Comparison of ENCODE assay signal across 8 cellular contexts in the genomic region with DNA sequence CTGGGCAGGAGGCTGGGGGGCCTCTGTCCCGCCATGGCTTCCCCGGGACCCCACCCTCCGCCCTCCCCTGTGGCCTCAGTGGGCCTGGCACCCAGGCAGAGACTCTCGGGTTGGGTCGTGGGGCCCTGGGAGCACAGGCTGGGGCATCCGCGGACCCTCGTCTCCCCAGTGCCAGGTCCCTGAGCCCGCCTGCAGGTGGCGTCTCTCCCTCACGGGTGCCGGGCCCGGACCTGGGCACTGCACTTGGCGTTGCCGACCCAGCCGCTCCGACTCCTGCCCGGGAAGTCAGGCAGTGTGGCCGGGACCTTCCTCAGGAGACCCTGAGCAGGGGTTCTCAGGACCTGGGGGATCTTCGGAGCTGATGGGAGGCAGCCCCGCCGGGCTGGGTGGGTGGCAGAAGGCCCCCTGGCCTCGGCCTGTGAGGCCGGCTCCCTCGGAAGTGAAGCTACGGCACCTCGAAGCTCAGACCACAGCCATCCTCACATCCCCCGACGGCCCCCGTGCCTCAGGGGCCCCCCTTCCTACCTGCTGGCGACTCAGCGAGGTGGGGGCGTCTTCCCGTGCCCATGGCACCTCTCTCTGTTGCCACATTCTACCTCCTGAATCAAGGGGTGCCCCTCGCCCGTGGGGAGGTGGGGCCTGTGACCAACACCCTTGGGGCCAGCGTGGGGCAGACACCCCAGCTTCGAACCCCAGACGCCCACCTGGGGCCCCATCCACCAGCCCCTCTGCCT. TPM values are rescaled to one million over a fixed set of nuclear protein-coding genes. Genes with fewer than 3 reads are reported as not detected.
A peak's percentile ranks its signal among the peaks of the same experiment; 100 is the strongest.
DNase-seq lines count a peak whose midpoint lies in the region; ATAC-seq, FAIRE-seq and TF ChIP-seq lines count a peak whose summit lies in the region.

No MANE protein-coding gene starts in this region.

- peak; percentile 98 for DNase-seq in GM12891 (ENCODE audit: insufficient read length, low spot score)
- peak; percentile 64 to 72 for DNase-seq in Kasumi-1 (lab: John Stamatoyannopoulos, UW)
- DNase-seq in T-helper 17 cell: peak; percentile 70 to 83 (median 74)
- peak in 53 of 56 donors; percentile 9 to 84 (median 48) for DNase-seq in amygdala (lab: John Stamatoyannopoulos, UW)
- peak; percentile 87 to 94 (median 94) for DNase-seq in right cardiac atrium
- peak; percentile 9 for DNase-seq in retinal pigment epithelial cell (ENCODE audit: low read depth)
- no peak for DNase-seq in vagina (ENCODE audit: extremely low spot score in 2 of 2)

- intact Hi-C loops in right cardiac atrium (cut with DNase I): loop anchor here (1.0 to 10.0 kb wide), 5 partner anchors 113 to 173 kb away; partner anchors contain the start of genes B3GALT6 (in 1 of the 4), C1QTNF12 (in 1 of the 4) and SDF4 (in 1 of the 4)
- intact Hi-C loops in vagina (cut with DNase I): loop anchor here (5.0 to 10.0 kb wide), 2 partner anchors 113 to 170 kb away; partner anchors contain the start of genes B3GALT6 and SDF4

- peak overlapping the region; percentile 57 for H3K4me3 Mint-ChIP-seq in T-helper 17 cell

- H3K9me3 ChIP-seq in T-helper 17 cell (ENCODE audit: control insufficient read depth, low read length, poor library complexity, severe bottlenecking) (no peaks in the 10 kb centered on the region), right cardiac atrium (ENCODE audit: control insufficient read depth, low read length) (no peaks in the 10 kb centered on the region), vagina (no peaks in the 10 kb centered on the region)

- H3K27ac Mint-ChIP-seq in T-helper 17 cell: no peak overlapping the region

- H3K4me1 Mint-ChIP-seq in T-helper 17 cell: peaks cover 5% of the 10 kb centered on the region

- TF ChIP-seq POLR2A in GM12891 (IDR thresholded peaks at IDR 0.05; ENCODE audit: low read depth, low read length): no peak
- TF ChIP-seq POLR2A in vagina (IDR thresholded peaks at IDR 0.05): no peak

- TF ChIP-seq CTCF in retinal pigment epithelial cell (conservative IDR thresholded peaks at IDR 0.05; ENCODE audit: low read depth, low read length) (peak; percentile 88), vagina (IDR thresholded peaks at IDR 0.05) (peak; percentile 80 to 96 (median 82))

- no peaks in the 10 kb centered on the region for H3K36me3 Mint-ChIP-seq in T-helper 17 cell (ENCODE audit: low read depth)

- H3K27me3 ChIP-seq in ACC112 (ENCODE audit: insufficient read depth, low read length) (peaks cover 23% of the 10 kb centered on the region), right cardiac atrium (ENCODE audit: control insufficient read depth, insufficient read depth) (no peaks in the 10 kb centered on the region), vagina (no peaks in the 10 kb centered on the region)

- peak overlapping the region; percentile 55 for H2AFZ ChIP-seq in ACC112 (ENCODE audit: low read length, unreplicated experiment)

- WGBS in right cardiac atrium: 15% methylated on average over 39 of the region's 39 CpGs

- H3K4me3 ChIP-seq in ACC112 (ENCODE audit: low read depth, low read length) (peak overlapping the region; percentile 43), right cardiac atrium (ENCODE audit: low read length) (no peak overlapping the region), retinal pigment epithelial cell (ENCODE audit: low read length) (no peak overlapping the region), vagina (peak overlapping the region in 1 of 2 donors; percentile 20)

- H3K4me1 ChIP-seq in ACC112 (ENCODE audit: control insufficient read depth, insufficient read depth, low read length, unreplicated experiment) (peaks cover 3% of the 10 kb centered on the region), right cardiac atrium (ENCODE audit: control insufficient read depth, insufficient read depth, low read length) (no peaks in the 10 kb centered on the region), vagina (peaks cover 11% of the 10 kb centered on the region)

- H3K27me3 Mint-ChIP-seq in T-helper 17 cell: no peaks in the 10 kb centered on the region

- ATAC-seq in T-helper 17 cell (peak; percentile 97), right cardiac atrium (peak; percentile 89 to 91)

- peak; percentile 94 for FAIRE-seq in GM12891 (lab: Jason Lieb, UNC)

- H3K36me3 ChIP-seq in ACC112 (ENCODE audit: insufficient read depth, low read length) (no peaks in the 10 kb centered on the region), vagina (no peaks in the 10 kb centered on the region)

- H3K79me2 ChIP-seq in ACC112 (ENCODE audit: control insufficient read depth, insufficient read depth, low read length, unreplicated experiment): no peaks in the 10 kb centered on the region

- H3K27ac ChIP-seq in ACC112 (ENCODE audit: low read depth, low read length): no peak overlapping the region
- H3K27ac ChIP-seq in right cardiac atrium (ENCODE audit: low read length): no peak overlapping the region
- no peak overlapping the region for H3K27ac ChIP-seq in vagina

TF ChIP-seq in GM12891, 5 proteins besides CTCF, POLR2A, EP300 and RAD21:
- TF ChIP-seq POU2F2 (IDR thresholded peaks at IDR 0.05; ENCODE audit: low read depth, low read length) (no peak), POLR2AphosphoS5 (IDR thresholded peaks at IDR 0.05; ENCODE audit: low read depth, low read length) (no peak), SPI1 (IDR thresholded peaks at IDR 0.05; ENCODE audit: low read depth, low read length) (no peak), PAX5 (IDR thresholded peaks at IDR 0.05; ENCODE audit: insufficient read depth, low read length, severe bottlenecking) (no peak), TAF1 (IDR thresholded peaks at IDR 0.05; ENCODE audit: low read depth, low read length) (no peak)

RNA-seq across cellular contexts. Expression of gene C1orf159, which starts 6.4 kb away (rescaled TPM):
- polyA plus RNA-seq in GM12891 (2012; ENCODE audit: low read depth, missing spikeins): 7.1 TPM
- 10 to 100 TPM; 13.4 to 17.1 TPM for total RNA-seq in T-helper 17 cell
- 1 to 10 TPM; 4.9 to 5.6 (median 5.4) TPM for total RNA-seq in right cardiac atrium
- polyA plus RNA-seq in right cardiac atrium: 6.8 TPM
- total RNA-seq in vagina: 11.8 TPM

RNA-seq across cellular contexts. Expression of gene RNF223, which starts 48.1 kb away (rescaled TPM):
- 0.08 TPM for polyA plus RNA-seq in GM12891 (2012; ENCODE audit: low read depth, missing spikeins)
- not detected for total RNA-seq in T-helper 17 cell
- not detected for total RNA-seq in right cardiac atrium
- polyA plus RNA-seq in right cardiac atrium: not detected
- 4.9 TPM for total RNA-seq in vagina

RNA-seq across cellular contexts. Expression of gene TTLL10, which starts 51.4 kb away (rescaled TPM):
- polyA plus RNA-seq in GM12891 (2012; ENCODE audit: low read depth, missing spikeins): not detected
- total RNA-seq in T-helper 17 cell: 1 to 10 TPM in 1 of 2 donors, under 1 TPM in 1; 0.86 to 2.5 TPM
- not detected for total RNA-seq in right cardiac atrium
- 0.09 TPM for polyA plus RNA-seq in right cardiac atrium
- total RNA-seq in vagina: not detected

Comparison
In these comparisons a context has a peak if more than half of its experiments do, and no peak if none do; other contexts are left out.
1. DNase-seq: peak in GM12891 (single experiment), Kasumi-1 (2 of 2), T-helper 17 cell (3 of 3), amygdala (53 of 56), right cardiac atrium (3 of 3) and retinal pigment epithelial cell (single experiment); none in vagina (0 of 2).